Comparison of ENCODE assay signal across 22 cellular contexts in genomic region chr3:65508743-65509422, GRCh38.
DNase-seq lines count a peak whose midpoint lies in the region; ATAC-seq lines count a peak whose summit lies in the region.
"Had no signal": no experiment of that assay in that cellular context is flagged by ENCODE, and none has a peak within 500 bp of the region (broad histone marks: within the 10 kb centered on the region; RNA-seq: fewer than 3 reads in every experiment).

No MANE protein-coding gene starts in this region.

- no peak overlapping the region for H2BK120ac ChIP-seq in neuronal stem cell (ENCODE audit: low read depth, low read length)

- H2BK15ac ChIP-seq in neuronal stem cell (ENCODE audit: low read length), result no peak overlapping the region

- WGBS in neuronal stem cell (ENCODE audit: extremely low coverage in 2 of 2, insufficient read length in 2 of 2, insufficient replicate concordance in 1 of 2), 2 donors, result no CpG with 5 or more reads among the region's 9 CpGs

- H3K36me3 ChIP-seq in HUES48 (ENCODE audit: control insufficient read depth, insufficient read depth, low read length) (no peaks in the 10 kb centered on the region), neuronal stem cell (replicated peaks in 1 of 2; ENCODE audit: control insufficient read depth in 2 of 2, insufficient read depth in 2 of 2, low read length in 2 of 2) (no peaks in the 10 kb centered on the region)
- H3K36me3 ChIP-seq: MG63, right lobe of liver had no signal

- DNase-seq in cerebellar cortex (ENCODE audit: low spot score), result peak; percentile 65
- no peak for DNase-seq in left cardiac atrium
- no peak for DNase-seq in neuronal stem cell (ENCODE audit: low spot score)
- DNase-seq in DMS153 treated with DMSO at 0.1 percent for 48 hours (lab: John Stamatoyannopoulos, UW; ENCODE audit: unreplicated experiment), result no peak
- DNase-seq in NCI-H2196 (lab: John Stamatoyannopoulos, UW; ENCODE audit: unreplicated experiment), result no peak
- DNase-seq: activated CD4-positive, alpha-beta T cell treated with anti-CD3 and anti-CD28 coated beads, Interleukin-2, amount 10 ng/mL, durations not matched to agents 24 days and 14 days; activated CD8-positive, alpha-beta memory T cell treated with anti-CD3 and anti-CD28 coated beads, Interleukin-2, amount 50 U/mL, for 48 hours; activated naive CD4-positive, alpha-beta T cell; foreskin melanocyte; GDM1; GOT3; MG63; midbrain; NCI-H1930; NCI-H510A; PC-3; right lobe of liver; SK-N-SH; stimulated activated CD4-positive, alpha-beta T cell treated with anti-CD3 and anti-CD28 coated beads, Interleukin-1b, Interleukin-23, amount 100 ng/mL, for 48 hours had no signal

- H2AK5ac ChIP-seq in neuronal stem cell (ENCODE audit: low read depth, low read length), result no peak overlapping the region

- peak overlapping the region; percentile 87 for H3K27ac ChIP-seq in HUES48 (ENCODE audit: low read depth, low read length)
- H3K27ac ChIP-seq in neuronal stem cell (replicated peaks; ENCODE audit: low read length), result no peak overlapping the region
- H3K27ac ChIP-seq: right lobe of liver had no signal

- no peak overlapping the region for H3K4ac ChIP-seq in neuronal stem cell (ENCODE audit: low read length)

- H3K4me1 ChIP-seq in HUES48 (ENCODE audit: control insufficient read depth, insufficient read depth, low read length) (peaks cover 7% of the 10 kb centered on the region; the same call in 1 of the 2 replicates), neuronal stem cell (ENCODE audit: control insufficient read depth in 2 of 2, insufficient read depth in 1 of 2, low read depth in 1 of 2, low read length in 2 of 2) (no peaks in the 10 kb centered on the region)
- H3K4me1 ChIP-seq: right lobe of liver had no signal

- no peak overlapping the region for H2BK5ac ChIP-seq in neuronal stem cell (ENCODE audit: low read length)

- H3K4me3 ChIP-seq in HUES48 (ENCODE audit: low read depth, low read length) (peak overlapping the region; percentile 69), neuronal stem cell (ENCODE audit: low read length in 2 of 2) (no peak overlapping the region)
- H3K4me3 ChIP-seq: MG63 had no signal

- H3K9me3 ChIP-seq in HUES48 (ENCODE audit: control insufficient read depth, insufficient read depth, low read length) (no peaks in the 10 kb centered on the region), neuronal stem cell (replicated peaks in 1 of 2; ENCODE audit: control insufficient read depth in 2 of 2, insufficient read depth in 1 of 2, low read depth in 1 of 2, low read length in 2 of 2) (peaks cover 1 to 5% of the 10 kb centered on the region in 2 donors)
- H3K9me3 ChIP-seq: MG63, right lobe of liver, SK-N-SH had no signal

- H3K9ac ChIP-seq in HUES48 (ENCODE audit: low read depth, low read length) (peak overlapping the region; percentile 92), neuronal stem cell (ENCODE audit: low read depth, low read length, poor library complexity) (no peak overlapping the region)
- H3K9ac ChIP-seq: SK-N-SH had no signal

- no peaks in the 10 kb centered on the region for H3K79me1 ChIP-seq in neuronal stem cell (ENCODE audit: low read depth, low read length)

- H3K14ac ChIP-seq in neuronal stem cell (ENCODE audit: low read length), result no peak overlapping the region

- H4K8ac ChIP-seq in neuronal stem cell (ENCODE audit: low read depth, low read length), result no peak overlapping the region

- H3K27me3 ChIP-seq in HUES48 (ENCODE audit: control insufficient read depth, insufficient read depth, low read length) (no peaks in the 10 kb centered on the region), neuronal stem cell (ENCODE audit: control insufficient read depth in 3 of 3, insufficient read depth in 3 of 3, low read depth in 1 of 3, low read length in 3 of 3) (no peaks in the 10 kb centered on the region)
- H3K27me3 ChIP-seq: MG63, right lobe of liver had no signal

- H2BK12ac ChIP-seq in neuronal stem cell (ENCODE audit: low read length), result no peak overlapping the region

- no peak overlapping the region for H4K91ac ChIP-seq in neuronal stem cell (ENCODE audit: low read depth, low read length, poor library complexity)

- peak overlapping the region; percentile 77 for H3K18ac ChIP-seq in neuronal stem cell (ENCODE audit: low read length)

- intact Hi-C loops in left cardiac atrium (cut with DNase I), result no loop called here

- ATAC-seq in left cardiac atrium, result peak; percentile 81 to 82
- ATAC-seq in HG02678 (IDR thresholded peaks at IDR 0.05; ENCODE audit: unreplicated experiment), result no peak
- no peak for ATAC-seq in GM19328 (IDR thresholded peaks at IDR 0.05; ENCODE audit: unreplicated experiment)
- ATAC-seq: PC-3, right lobe of liver had no signal

- no peak overlapping the region for H2AFZ ChIP-seq in neuronal stem cell (ENCODE audit: low read length)

- no peak overlapping the region for H3K4me2 ChIP-seq in neuronal stem cell (ENCODE audit: insufficient read depth, low read length, poor library complexity, severe bottlenecking)
- H3K4me2 ChIP-seq: SK-N-SH had no signal

- H3K23ac ChIP-seq in neuronal stem cell (ENCODE audit: low read depth, low read length, poor library complexity), result no peak overlapping the region

Comparison
In these comparisons a context has a peak if more than half of its experiments do, and no peak if none do; other contexts are left out.
1. ATAC-seq: peak in left cardiac atrium (2 of 2); none in HG02678 (single experiment) and GM19328 (single experiment).